ENCODE assay signal across 1 cellular context in genomic region chr19:47598407-47599349, GRCh38.
A peak's percentile ranks its signal among the peaks of the same experiment; 100 is the strongest.
TF ChIP-seq lines count a peak whose summit lies in the region.

No MANE protein-coding gene starts in this region.

TF ChIP-seq in HEK293, 187 proteins besides CTCF, POLR2A, EP300 and RAD21 (continued from another document):
- TF ChIP-seq TSHZ1 (tag by site-specific recombination; IDR thresholded peaks at IDR 0.05; ENCODE audit: borderline replicate concordance), result no peak
- no peak for TF ChIP-seq ZBTB8A (tag by site-specific recombination; IDR thresholded peaks at IDR 0.05)
- peak; percentile 80 for TF ChIP-seq ZNF629 (tag by site-specific recombination; IDR thresholded peaks at IDR 0.05)
- no peak for TF ChIP-seq ZNF837 (tag by site-specific recombination; IDR thresholded peaks at IDR 0.05)
